ENCODE assay signal across 18 cellular contexts in genomic region chr22:46139895-46140350, GRCh38. TPM values are rescaled to one million over a fixed set of nuclear protein-coding genes. Genes with fewer than 3 reads are reported as not detected.
A peak's percentile ranks its signal among the peaks of the same experiment; 100 is the strongest.
DNase-seq lines count a peak whose midpoint lies in the region; ATAC-seq and TF ChIP-seq lines count a peak whose summit lies in the region.
"Had no signal": no experiment of that assay in that cellular context is flagged by ENCODE, and none has a peak within 500 bp of the region (broad histone marks: within the 10 kb centered on the region; RNA-seq: fewer than 3 reads in every experiment).

No MANE protein-coding gene starts in this region.

- H3K4me3 Mint-ChIP-seq in GM23338 (no peak overlapping the region), Calu3 (ENCODE audit: low read depth, unreplicated experiment) (no peak overlapping the region)
- H3K4me3 Mint-ChIP-seq: activated CD4-positive, alpha-beta memory T cell treated with anti-CD3 and anti-CD28 coated beads, Interleukin-2, amount 10 ng/mL, durations not matched to agents 7 days and 5 days; activated T-cell treated with anti-CD3 and anti-CD28 coated beads, Interleukin-2, amount 50 U/mL, for 72 hours; H9; type B pancreatic cell had no signal

- H3K4me1 Mint-ChIP-seq in GM23338 (no peaks in the 10 kb centered on the region), Calu3 (ENCODE audit: low read depth, unreplicated experiment) (no peaks in the 10 kb centered on the region)

- H3K79me2 ChIP-seq in GM23338 (replicated peaks; ENCODE audit: insufficient read depth), result no peaks in the 10 kb centered on the region

- intact Hi-C loops in right lobe of liver (cut with DNase I) (no loop called here), Calu3 (cut with micrococcal nuclease; ENCODE audit: unreplicated experiment) (no loop called here)

- no peaks in the 10 kb centered on the region for H3K27me3 ChIP-seq in GM23338 (ENCODE audit: insufficient read depth)
- no peaks in the 10 kb centered on the region for H3K27me3 ChIP-seq in gastroesophageal sphincter
- H3K27me3 ChIP-seq in right lobe of liver, result no peaks in the 10 kb centered on the region
- H3K27me3 ChIP-seq in skeletal muscle tissue (ENCODE audit: control insufficient read depth in 3 of 3, insufficient read depth in 3 of 3, low read length in 3 of 3), result no peaks in the 10 kb centered on the region
- H3K27me3 ChIP-seq: colonic mucosa had no signal

- no peaks in the 10 kb centered on the region for H3K9me2 ChIP-seq in GM23338 (ENCODE audit: insufficient read depth)

- peaks cover 4% of the 10 kb centered on the region for H3K27me3 Mint-ChIP-seq in GM23338 (ENCODE audit: insufficient read depth, low read depth, poor library complexity)
- H3K27me3 Mint-ChIP-seq in Calu3 (ENCODE audit: unreplicated experiment), result peaks cover 24% of the 10 kb centered on the region

- H3K9me3 Mint-ChIP-seq in GM23338 (no peaks in the 10 kb centered on the region; the same call in 2 of the 3 replicates), Calu3 (ENCODE audit: low read depth, unreplicated experiment) (no peaks in the 10 kb centered on the region)
- H3K9me3 Mint-ChIP-seq: activated CD4-positive, alpha-beta memory T cell treated with anti-CD3 and anti-CD28 coated beads, Interleukin-2, amount 10 ng/mL, durations not matched to agents 7 days and 5 days; activated T-cell treated with anti-CD3 and anti-CD28 coated beads, Interleukin-2, amount 50 U/mL, for 72 hours; H9; type B pancreatic cell had no signal

- H3K27ac Mint-ChIP-seq in GM23338 (no peak overlapping the region), Calu3 (ENCODE audit: unreplicated experiment) (no peak overlapping the region)
- H3K27ac Mint-ChIP-seq: activated CD4-positive, alpha-beta memory T cell treated with anti-CD3 and anti-CD28 coated beads, Interleukin-2, amount 10 ng/mL, durations not matched to agents 7 days and 5 days; activated T-cell treated with anti-CD3 and anti-CD28 coated beads, Interleukin-2, amount 50 U/mL, for 72 hours; type B pancreatic cell had no signal

- TF ChIP-seq CTCF in GM23338 (conservative IDR thresholded peaks at IDR 0.05; ENCODE audit: low read depth in 2 of 2) (no peak), gastroesophageal sphincter (IDR thresholded peaks at IDR 0.05) (no peak), right lobe of liver (IDR thresholded peaks at IDR 0.05) (no peak), Calu3 (IDR thresholded peaks at IDR 0.05; ENCODE audit: unreplicated experiment) (no peak)

- DNase-seq in GM23338 (ENCODE audit: low spot score) (no peak), right lobe of liver (peak in 1 of 3 donors; percentile 64), CD1c-positive myeloid dendritic cell (ENCODE audit: extremely low spot score) (no peak), Calu3 (no peak)
- DNase-seq: activated CD4-positive, alpha-beta memory T cell treated with anti-CD3 and anti-CD28 coated beads, Interleukin-2, amount 10 ng/mL, durations not matched to agents 7 days and 5 days; activated T-cell treated with anti-CD3 and anti-CD28 coated beads, Interleukin-2, amount 50 U/mL, for 72 hours; colonic mucosa; EL; H9; NCI-H2029; NCI-H524 treated with DMSO at 0.1 percent for 48 hours; stimulated activated CD4-positive, alpha-beta T cell treated with anti-CD3 and anti-CD28 coated beads, Interleukin-1b, Interleukin-23, amount 100 ng/mL, for 48 hours had no signal

- H3K9ac ChIP-seq in skeletal muscle tissue (ENCODE audit: low read depth in 1 of 3, low read length in 3 of 3), result peak overlapping the region in 2 of 3 donors; percentile 38 to 74

- H3K4me3 ChIP-seq in GM23338 (no peak overlapping the region), gastroesophageal sphincter (no peak overlapping the region), right lobe of liver (no peak overlapping the region), skeletal muscle tissue (ENCODE audit: low read length in 3 of 3) (no peak overlapping the region)
- H3K4me3 ChIP-seq: colonic mucosa, prostate gland had no signal

- H3K9me3 ChIP-seq in gastroesophageal sphincter (no peaks in the 10 kb centered on the region), right lobe of liver (no peaks in the 10 kb centered on the region), skeletal muscle tissue (ENCODE audit: control insufficient read depth in 3 of 3, low read length in 3 of 3) (no peaks in the 10 kb centered on the region)
- H3K9me3 ChIP-seq: colonic mucosa, prostate gland had no signal

- H4K20me1 ChIP-seq in GM23338 (replicated peaks; ENCODE audit: insufficient read depth), result no peaks in the 10 kb centered on the region

- BruUV-seq in Calu3 (replicated peaks; lab: Mats Ljungman, UMichigan), result no TSS peak

- no peak for TF ChIP-seq EP300 in gastroesophageal sphincter (IDR thresholded peaks at IDR 0.05)

- H3F3A ChIP-seq in GM23338 (replicated peaks; ENCODE audit: low read depth), result no peaks in the 10 kb centered on the region

- H3K36me3 Mint-ChIP-seq in GM23338 (ENCODE audit: low read depth) (no peaks in the 10 kb centered on the region), Calu3 (ENCODE audit: insufficient read depth, unreplicated experiment) (no peaks in the 10 kb centered on the region)
- H3K36me3 Mint-ChIP-seq: type B pancreatic cell had no signal

- H3K36me3 ChIP-seq in GM23338 (ENCODE audit: insufficient read depth), result no peaks in the 10 kb centered on the region
- no peaks in the 10 kb centered on the region for H3K36me3 ChIP-seq in gastroesophageal sphincter
- H3K36me3 ChIP-seq in right lobe of liver, result peaks cover 0 to 7% (median 0%) of the 10 kb centered on the region in 4 donors
- no peaks in the 10 kb centered on the region for H3K36me3 ChIP-seq in skeletal muscle tissue (ENCODE audit: control insufficient read depth in 3 of 3, insufficient read depth in 3 of 3, low read length in 3 of 3)
- H3K36me3 ChIP-seq: colonic mucosa, prostate gland had no signal

- no peaks in the 10 kb centered on the region for H3K4me1 ChIP-seq in GM23338 (ENCODE audit: insufficient read depth)
- peaks cover 0 to 15% (median 0%) of the 10 kb centered on the region in 3 donors for H3K4me1 ChIP-seq in gastroesophageal sphincter
- H3K4me1 ChIP-seq in right lobe of liver, result peaks cover 0 to 47% (median 18%) of the 10 kb centered on the region in 4 donors
- peaks cover 5 to 14% (median 13%) of the 10 kb centered on the region in 3 donors for H3K4me1 ChIP-seq in skeletal muscle tissue (ENCODE audit: control insufficient read depth in 3 of 3, insufficient read depth in 3 of 3, low read length in 3 of 3)
- H3K4me1 ChIP-seq: colonic mucosa, prostate gland had no signal

- TF ChIP-seq POLR2A in gastroesophageal sphincter (IDR thresholded peaks at IDR 0.05) (no peak), right lobe of liver (IDR thresholded peaks at IDR 0.05) (no peak)

- no peak overlapping the region for H3K27ac ChIP-seq in GM23338 (ENCODE audit: low read depth)
- H3K27ac ChIP-seq in gastroesophageal sphincter, result peak overlapping the region in 3 of 4 donors; percentile 67 to 75 (median 69)
- peak overlapping the region in 1 of 3 donors; percentile 40 for H3K27ac ChIP-seq in right lobe of liver
- H3K27ac ChIP-seq in skeletal muscle tissue (ENCODE audit: low read depth, low read length), result peak overlapping the region; percentile 86
- H3K27ac ChIP-seq: colonic mucosa had no signal

- ATAC-seq in GM23338 (peak; percentile 45), gastroesophageal sphincter (peak; percentile 31), right lobe of liver (peak in 3 of 4 donors; percentile 2 to 7 (median 3)), GM18873 (IDR thresholded peaks at IDR 0.05; ENCODE audit: low FRiP score, unreplicated experiment) (no peak), HG03175 (IDR thresholded peaks at IDR 0.05; ENCODE audit: unreplicated experiment) (no peak)
- ATAC-seq: activated T-cell treated with anti-CD3 and anti-CD28 coated beads, Interleukin-2, amount 50 U/mL, for 72 hours had no signal

- 20% methylated on average over 1 of the region's 17 CpGs; no CpG with 5 or more reads in 1 of the 2 donors for WGBS in gastroesophageal sphincter (ENCODE audit: low coverage in 1 of 2), 2 donors
- whole genome bisulfite sequencing in right lobe of liver (ENCODE audit: insufficient coverage, low coverage, low lambda C conversion rate, missing lambda C conversion rate), result no CpG with 5 or more reads among the region's 17 CpGs

- no peak overlapping the region for H2AFZ ChIP-seq in GM23338

- H3K4me2 ChIP-seq in GM23338, result no peak overlapping the region

- CTCF ChIA-PET in Calu3 (lab: Charles Lee), result no interaction called here

RNA-seq across cellular contexts. Expression of gene PPARA, which starts 10.4 kb away (rescaled TPM):
- 6.0 and 12.6 TPM in 2 replicates for total RNA-seq in GM23338 (2014; rRNA removed; shearing (Covaris generic))
- 4.7 and 5.1 TPM in 2 replicates for polyA plus RNA-seq in GM23338 (2016; fragmentation: Nextera tagmentation; extraction: Ambion mirVana)
- total RNA-seq in gastroesophageal sphincter, result 10 to 100 TPM; 19.5 to 28.5 (median 26.9) TPM
- total RNA-seq in right lobe of liver, result 100 to 1,000 TPM in 3 of 6 experiments, 10 to 100 TPM in 3; 64.4 to 152 (median 95.1) TPM
- 18.8 TPM for total RNA-seq in skeletal muscle tissue
- total RNA-seq in Calu3 (2022), result 22.7 and 31.5 TPM in 2 replicates

Comparison
In these comparisons a context has a peak if more than half of its experiments do, and no peak if none do; other contexts are left out.
1. ATAC-seq: peak in GM23338 (single experiment), gastroesophageal sphincter (single experiment) and right lobe of liver (3 of 4); none in GM18873 (single experiment) and HG03175 (single experiment).